In the genomic region with DNA sequence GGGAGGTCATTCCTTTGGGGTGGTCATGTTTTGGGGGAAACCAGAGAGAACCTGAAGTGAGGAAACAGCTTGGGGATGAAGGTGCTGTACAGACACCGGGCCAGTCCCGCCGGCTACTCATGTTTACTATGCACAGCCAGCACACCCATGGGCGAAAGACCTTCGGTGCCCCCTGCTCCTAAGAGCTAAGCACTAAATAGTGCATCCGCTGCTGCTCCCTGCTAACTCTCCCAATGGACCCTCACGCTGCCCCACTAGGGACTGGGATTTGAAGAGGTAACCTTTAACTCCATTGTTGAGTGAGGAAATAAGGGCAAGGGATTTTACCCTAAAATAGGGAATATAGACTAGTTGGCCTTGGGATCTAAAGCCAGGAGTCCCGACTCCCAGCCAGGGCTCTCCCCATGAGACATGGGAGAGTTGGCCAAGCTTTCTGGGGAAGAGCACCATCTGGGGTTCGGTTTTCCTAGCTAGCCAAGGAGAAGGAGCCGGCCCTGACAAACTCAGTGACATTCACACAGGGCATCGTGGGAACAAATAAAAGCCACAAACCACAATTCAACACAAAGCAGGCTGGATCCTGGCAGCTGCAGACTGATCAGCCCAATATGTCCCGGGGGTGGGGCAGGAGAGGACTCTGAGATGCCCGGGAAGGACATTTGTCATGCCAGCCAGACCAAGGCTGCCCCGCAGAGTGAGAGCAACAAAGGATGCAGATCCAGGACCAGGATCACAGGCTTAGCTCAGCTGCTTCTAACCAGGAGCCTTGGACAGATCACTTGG, we compare ENCODE assay signal across 1 cellular context.
TF ChIP-seq lines count a peak whose summit lies in the region.

No MANE protein-coding gene starts in this region.

TF ChIP-seq in WTC11, 78 proteins besides CTCF, POLR2A, EP300 and RAD21 (continued from another document):
- no peak for TF ChIP-seq ATF2 (CRISPR knock-in tag; IDR thresholded peaks at IDR 0.05; ENCODE audit: borderline replicate concordance, low read depth)
- TF ChIP-seq NFE2L1 (CRISPR knock-in tag; IDR thresholded peaks at IDR 0.05): no peak
- TF ChIP-seq EMX1 (CRISPR knock-in tag; IDR thresholded peaks at IDR 0.05): no peak
- no peak for TF ChIP-seq IRF1 (CRISPR knock-in tag; IDR thresholded peaks at IDR 0.05)
- no peak for TF ChIP-seq ZNF232 (CRISPR knock-in tag; IDR thresholded peaks at IDR 0.05)
- TF ChIP-seq, protein P1, sequence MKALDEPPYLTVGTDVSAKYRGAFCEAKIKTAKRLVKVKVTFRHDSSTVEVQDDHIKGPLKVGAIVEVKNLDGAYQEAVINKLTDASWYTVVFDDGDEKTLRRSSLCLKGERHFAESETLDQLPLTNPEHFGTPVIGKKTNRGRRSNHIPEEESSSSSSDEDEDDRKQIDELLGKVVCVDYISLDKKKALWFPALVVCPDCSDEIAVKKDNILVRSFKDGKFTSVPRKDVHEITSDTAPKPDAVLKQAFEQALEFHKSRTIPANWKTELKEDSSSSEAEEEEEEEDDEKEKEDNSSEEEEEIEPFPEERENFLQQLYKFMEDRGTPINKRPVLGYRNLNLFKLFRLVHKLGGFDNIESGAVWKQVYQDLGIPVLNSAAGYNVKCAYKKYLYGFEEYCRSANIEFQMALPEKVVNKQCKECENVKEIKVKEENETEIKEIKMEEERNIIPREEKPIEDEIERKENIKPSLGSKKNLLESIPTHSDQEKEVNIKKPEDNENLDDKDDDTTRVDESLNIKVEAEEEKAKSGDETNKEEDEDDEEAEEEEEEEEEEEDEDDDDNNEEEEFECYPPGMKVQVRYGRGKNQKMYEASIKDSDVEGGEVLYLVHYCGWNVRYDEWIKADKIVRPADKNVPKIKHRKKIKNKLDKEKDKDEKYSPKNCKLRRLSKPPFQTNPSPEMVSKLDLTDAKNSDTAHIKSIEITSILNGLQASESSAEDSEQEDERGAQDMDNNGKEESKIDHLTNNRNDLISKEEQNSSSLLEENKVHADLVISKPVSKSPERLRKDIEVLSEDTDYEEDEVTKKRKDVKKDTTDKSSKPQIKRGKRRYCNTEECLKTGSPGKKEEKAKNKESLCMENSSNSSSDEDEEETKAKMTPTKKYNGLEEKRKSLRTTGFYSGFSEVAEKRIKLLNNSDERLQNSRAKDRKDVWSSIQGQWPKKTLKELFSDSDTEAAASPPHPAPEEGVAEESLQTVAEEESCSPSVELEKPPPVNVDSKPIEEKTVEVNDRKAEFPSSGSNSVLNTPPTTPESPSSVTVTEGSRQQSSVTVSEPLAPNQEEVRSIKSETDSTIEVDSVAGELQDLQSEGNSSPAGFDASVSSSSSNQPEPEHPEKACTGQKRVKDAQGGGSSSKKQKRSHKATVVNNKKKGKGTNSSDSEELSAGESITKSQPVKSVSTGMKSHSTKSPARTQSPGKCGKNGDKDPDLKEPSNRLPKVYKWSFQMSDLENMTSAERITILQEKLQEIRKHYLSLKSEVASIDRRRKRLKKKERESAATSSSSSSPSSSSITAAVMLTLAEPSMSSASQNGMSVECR (CRISPR knock-in tag; IDR thresholded peaks at IDR 0.05; ENCODE audit: borderline replicate concordance): no peak
- TF ChIP-seq, protein P2, sequence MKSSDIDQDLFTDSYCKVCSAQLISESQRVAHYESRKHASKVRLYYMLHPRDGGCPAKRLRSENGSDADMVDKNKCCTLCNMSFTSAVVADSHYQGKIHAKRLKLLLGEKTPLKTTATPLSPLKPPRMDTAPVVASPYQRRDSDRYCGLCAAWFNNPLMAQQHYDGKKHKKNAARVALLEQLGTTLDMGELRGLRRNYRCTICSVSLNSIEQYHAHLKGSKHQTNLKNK (CRISPR knock-in tag; IDR thresholded peaks at IDR 0.05): no peak
- no peak for TF ChIP-seq IRF2 (CRISPR knock-in tag; IDR thresholded peaks at IDR 0.05; ENCODE audit: borderline replicate concordance, low read depth)
